In the genomic region with DNA sequence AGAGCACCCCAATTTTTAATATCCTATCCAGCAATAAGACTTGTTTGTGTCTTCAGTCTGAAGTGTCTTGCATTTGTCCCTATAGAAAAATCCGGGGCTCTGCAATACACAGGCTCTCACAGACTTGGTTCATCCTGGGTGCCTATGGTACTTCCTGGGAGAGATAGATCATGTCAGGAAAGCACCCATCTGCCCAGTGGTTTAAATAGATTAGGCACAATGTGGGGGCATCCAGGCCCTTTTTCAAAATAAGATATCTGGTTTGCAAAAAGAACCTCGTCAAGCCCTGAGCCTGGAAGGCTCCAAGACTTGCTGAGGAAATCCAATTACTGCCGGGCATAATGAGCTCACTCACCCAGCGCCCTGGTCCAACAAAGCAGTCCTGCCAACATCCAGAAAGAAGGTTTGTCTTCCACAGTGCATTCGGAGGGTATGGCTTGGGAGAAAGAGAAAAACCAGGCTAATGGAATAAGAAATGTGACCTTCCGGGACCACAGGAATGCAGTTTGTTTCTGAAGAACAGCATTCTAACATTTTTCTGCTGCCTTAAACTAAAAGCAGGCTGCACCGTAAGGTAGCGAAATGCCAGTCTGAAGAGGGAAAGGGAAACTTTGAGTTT, we compare ENCODE assay signal across 23 cellular contexts. TPM values are rescaled to one million over a fixed set of nuclear protein-coding genes. Genes with fewer than 3 reads are reported as not detected.
A peak's percentile ranks its signal among the peaks of the same experiment; 100 is the strongest.
DNase-seq lines count a peak whose midpoint lies in the region; FAIRE-seq and TF ChIP-seq lines count a peak whose summit lies in the region.
"Had no signal": no experiment of that assay in that cellular context is flagged by ENCODE, and none has a peak within 500 bp of the region (broad histone marks: within the 10 kb centered on the region; RNA-seq: fewer than 3 reads in every experiment).

No MANE protein-coding gene starts in this region.

- intact Hi-C loops in tibial artery (cut with DNase I; ENCODE audit: low total_unique reads): no loop called here

- no peak overlapping the region for H3K4me3 ChIP-seq in adipocyte (ENCODE audit: low read length)
- no peak overlapping the region for H3K4me3 ChIP-seq in tibial artery
- H3K4me3 ChIP-seq in small intestine (ENCODE audit: low read depth in 1 of 2, low read length in 2 of 2): no peak overlapping the region
- H3K4me3 ChIP-seq: ascending aorta, lower lobe of right lung, MG63, SJCRH30 had no signal

- no peak for FAIRE-seq in small intestine (lab: Jason Lieb, UNC)
- FAIRE-seq: TTC549 had no signal

- no peak for TF ChIP-seq CTCF in tibial artery (IDR thresholded peaks at IDR 0.05)

- H3K9ac ChIP-seq in adipocyte (ENCODE audit: low read length): no peak overlapping the region

- H3K9me3 ChIP-seq in adipocyte (ENCODE audit: control insufficient read depth, low read length): peaks cover 14% of the 10 kb centered on the region
- peaks cover 0 to 6% (median 0%) of the 10 kb centered on the region in 3 donors for H3K9me3 ChIP-seq in tibial artery
- H3K9me3 ChIP-seq in small intestine (ENCODE audit: control insufficient read depth, low read depth): no peaks in the 10 kb centered on the region
- H3K9me3 ChIP-seq: MG63, SJCRH30 had no signal

- H3K36me3 ChIP-seq in adipocyte (ENCODE audit: control insufficient read depth, insufficient read depth, low read length, severe bottlenecking) (no peaks in the 10 kb centered on the region), tibial artery (no peaks in the 10 kb centered on the region), small intestine (ENCODE audit: control insufficient read depth in 2 of 2, insufficient read depth in 2 of 2, low read length in 2 of 2) (no peaks in the 10 kb centered on the region)
- H3K36me3 ChIP-seq: ascending aorta, lower lobe of right lung, MG63, SJCRH30 had no signal

- DNase-seq in EH (ENCODE audit: low read depth) (peak; percentile 50), adipocyte (ENCODE audit: low read depth) (peak; percentile 48), hepatic stellate cell (ENCODE audit: low spot score) (peak; percentile 37), pons (ENCODE audit: low spot score) (peak; percentile 28), tibial artery (no peak), small intestine (no peak), cortex of kidney (lab: John Stamatoyannopoulos, UW) (no peak)
- DNase-seq: activated CD4-positive, alpha-beta memory T cell treated with anti-CD3 and anti-CD28 coated beads for 36 hours; activated CD4-positive, CD25-positive, alpha-beta regulatory T cell treated with anti-CD3 and anti-CD28 coated beads, Interleukin-2, amount 50 U/mL, for 72 hours; Calu3; cerebellar nuclear complex; DMS79 treated with DMSO at 0.1 percent for 48 hours; glutamatergic neuron; lower lobe of right lung; MG63; NCI-H1417; NCI-H2081; NCI-H226; NCI-H748 treated with DMSO at 0.1 percent for 48 hours; SJCRH30; T-cell had no signal

- no peaks in the 10 kb centered on the region for H3K4me1 ChIP-seq in adipocyte (ENCODE audit: control insufficient read depth, insufficient read depth, low read length)
- H3K4me1 ChIP-seq in tibial artery: no peaks in the 10 kb centered on the region
- no peaks in the 10 kb centered on the region for H3K4me1 ChIP-seq in small intestine (ENCODE audit: control insufficient read depth in 2 of 2, insufficient read depth in 1 of 2, low read depth in 1 of 2, low read length in 1 of 2)
- H3K4me1 ChIP-seq: ascending aorta, lower lobe of right lung had no signal

- H3K27me3 ChIP-seq in adipocyte (replicated peaks; ENCODE audit: control insufficient read depth, insufficient read depth, low read length): peaks cover 27% of the 10 kb centered on the region
- H3K27me3 ChIP-seq in tibial artery: peaks cover 0 to 8% of the 10 kb centered on the region in 2 donors
- H3K27me3 ChIP-seq in small intestine (ENCODE audit: control insufficient read depth in 2 of 2, insufficient read depth in 2 of 2, low read length in 2 of 2): peaks cover 0 to 2% of the 10 kb centered on the region in 2 donors
- H3K27me3 ChIP-seq: ascending aorta, MG63 had no signal

- no peak overlapping the region for H3K27ac ChIP-seq in tibial artery
- H3K27ac ChIP-seq in small intestine (ENCODE audit: low read depth in 1 of 2, low read length in 1 of 2): no peak overlapping the region
- H3K27ac ChIP-seq: ascending aorta, lower lobe of right lung, SJCRH30 had no signal

- 74 to 79% (median 79%) methylated on average over 8 of the region's 8 CpGs for WGBS in small intestine, 3 donors

RNA-seq across cellular contexts. Expression of gene JAKMIP1, which starts 11.6 kb away (rescaled TPM):
- 1 to 10 TPM in 2 of 3 donors, under 1 TPM in 1; 0.67 to 1.8 (median 1.4) TPM for polyA plus RNA-seq in small intestine

Comparison
In these comparisons a context has a peak if more than half of its experiments do, and no peak if none do; other contexts are left out.
1. DNase-seq: peak in EH (single experiment), adipocyte (single experiment), hepatic stellate cell (single experiment) and pons (single experiment); none in tibial artery (0 of 2), small intestine (single experiment) and cortex of kidney (single experiment).